In the genomic region with DNA sequence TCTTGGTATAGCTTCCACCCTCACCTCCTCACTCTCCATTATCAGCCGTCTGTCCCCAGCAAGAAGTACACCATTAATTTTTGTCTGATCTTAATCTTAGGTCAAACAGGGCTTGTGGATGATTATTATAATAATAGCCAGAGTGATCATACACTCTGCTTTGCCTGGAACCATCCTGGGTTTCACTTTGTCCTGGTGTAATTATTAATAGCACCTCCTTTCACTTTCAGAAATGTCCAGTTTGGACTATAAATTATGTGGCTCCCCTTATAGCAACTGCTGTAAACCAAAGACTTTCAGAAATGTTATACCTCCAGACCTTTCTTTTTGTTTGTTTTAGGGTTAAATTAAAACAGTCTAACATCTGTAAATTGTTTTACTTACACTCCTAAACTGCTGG, we compare ENCODE assay signal across 20 cellular contexts. TPM values are rescaled to one million over a fixed set of nuclear protein-coding genes. Genes with fewer than 3 reads are reported as not detected.
DNase-seq lines count a peak whose midpoint lies in the region; FAIRE-seq and TF ChIP-seq lines count a peak whose summit lies in the region.
"Had no signal": no experiment of that assay in that cellular context is flagged by ENCODE, and none has a peak within 500 bp of the region (broad histone marks: within the 10 kb centered on the region; RNA-seq: fewer than 3 reads in every experiment).

No MANE protein-coding gene starts in this region.

- H3K9me3 ChIP-seq in OCI-LY3 (ENCODE audit: insufficient read depth, low read length) (no peaks in the 10 kb centered on the region), hepatocyte (ENCODE audit: low read depth) (no peaks in the 10 kb centered on the region), small intestine (ENCODE audit: control insufficient read depth, low read depth) (no peaks in the 10 kb centered on the region)

- no peak overlapping the region for H2AFZ ChIP-seq in OCI-LY3 (ENCODE audit: low read depth, low read length)
- no peak overlapping the region for H2AFZ ChIP-seq in hepatocyte
- H2AFZ ChIP-seq: GM23248 had no signal

- H3K4me3 ChIP-seq in OCI-LY3 (ENCODE audit: low read length) (peak overlapping the region; percentile 60), hepatocyte (no peak overlapping the region), small intestine (ENCODE audit: low read depth in 1 of 2, low read length in 2 of 2) (no peak overlapping the region)
- H3K4me3 ChIP-seq: GM23248 had no signal

- peak overlapping the region; percentile 66 for H3K4me2 ChIP-seq in OCI-LY3 (ENCODE audit: low read length)
- peak overlapping the region; percentile 60 for H3K4me2 ChIP-seq in hepatocyte

- H3K27ac ChIP-seq in OCI-LY3 (ENCODE audit: low read length) = peak overlapping the region; percentile 74
- peak overlapping the region; percentile 84 for H3K27ac ChIP-seq in hepatocyte
- H3K27ac ChIP-seq in small intestine (ENCODE audit: low read depth in 1 of 2, low read length in 1 of 2) = peak overlapping the region; percentile 82 to 90
- H3K27ac ChIP-seq: C4-2B, GM23248 had no signal

- peaks cover 25% of the 10 kb centered on the region for H3K4me1 Mint-ChIP-seq in Calu3 (ENCODE audit: low read depth, unreplicated experiment)
- H3K4me1 Mint-ChIP-seq in activated CD4-positive, alpha-beta T cell treated with anti-CD3 and anti-CD28 coated beads, Interleukin-2, amount 10 ng/mL, durations not matched to agents 24 days and 14 days = peaks cover 10% of the 10 kb centered on the region

- peak overlapping the region; percentile 30; the same call in 1 of the 2 replicates for H3K9ac ChIP-seq in OCI-LY3 (ENCODE audit: low read length)
- H3K9ac ChIP-seq: GM23248 had no signal

- H3K79me2 ChIP-seq in OCI-LY3 (ENCODE audit: low read length) (no peaks in the 10 kb centered on the region), hepatocyte (no peaks in the 10 kb centered on the region)

- H3K36me3 Mint-ChIP-seq in Calu3 (ENCODE audit: insufficient read depth, unreplicated experiment) = peaks cover 50% of the 10 kb centered on the region
- H3K36me3 Mint-ChIP-seq in activated CD4-positive, alpha-beta T cell treated with anti-CD3 and anti-CD28 coated beads, Interleukin-2, amount 10 ng/mL, durations not matched to agents 24 days and 14 days (ENCODE audit: low read depth) = no peaks in the 10 kb centered on the region

- peak overlapping the region; percentile 73 for H3K27ac Mint-ChIP-seq in Calu3 (ENCODE audit: unreplicated experiment)
- H3K27ac Mint-ChIP-seq in activated CD4-positive, alpha-beta T cell treated with anti-CD3 and anti-CD28 coated beads, Interleukin-2, amount 10 ng/mL, durations not matched to agents 24 days and 14 days = no peak overlapping the region

- no peak for FAIRE-seq in small intestine (lab: Jason Lieb, UNC)
- FAIRE-seq in D721Med (lab: Jason Lieb, UNC) = no peak

- TF ChIP-seq CTCF in Calu3 (IDR thresholded peaks at IDR 0.05; ENCODE audit: unreplicated experiment) = no peak
- no peak for TF ChIP-seq CTCF in OCI-LY3 (IDR thresholded peaks at IDR 0.05; ENCODE audit: low read depth, low read length)
- no peak for TF ChIP-seq CTCF in hepatocyte (IDR thresholded peaks at IDR 0.05; ENCODE audit: poor library complexity)
- no peak for TF ChIP-seq CTCF in D721Med (IDR thresholded peaks at IDR 0.05; ENCODE audit: insufficient read depth, missing control alignments)

- H3K27me3 Mint-ChIP-seq in Calu3 (ENCODE audit: unreplicated experiment) = no peaks in the 10 kb centered on the region
- peaks cover 58% of the 10 kb centered on the region for H3K27me3 Mint-ChIP-seq in activated CD4-positive, alpha-beta T cell treated with anti-CD3 and anti-CD28 coated beads, Interleukin-2, amount 10 ng/mL, durations not matched to agents 24 days and 14 days

- DNase-seq in Calu3 (no peak), hepatocyte (ENCODE audit: low spot score) (no peak), small intestine (peak; percentile 71), D721Med (ENCODE audit: insufficient read length, low spot score) (no peak), NCI-H69 (lab: John Stamatoyannopoulos, UW) (no peak)
- no peak for DNase-seq in activated CD4-positive, alpha-beta T cell treated with anti-CD3 and anti-CD28 coated beads, Interleukin-2, amount 10 ng/mL, durations not matched to agents 24 days and 14 days
- DNase-seq: DMS79 treated with DMSO at 0.1 percent for 48 hours, GM23248, NCI-H1105, NCI-H2081, NCI-H2171 treated with DMSO at 0.1 percent for 48 hours, NCI-H446, NCI-H526 treated with DMSO at 0.1 percent for 48 hours, RPMI8226, SHP77 treated with DMSO at 0.1 percent for 48 hours had no signal

- H3K27me3 ChIP-seq in OCI-LY3 (ENCODE audit: low read depth, low read length) (no peaks in the 10 kb centered on the region), hepatocyte (peaks cover 24% of the 10 kb centered on the region), small intestine (ENCODE audit: control insufficient read depth in 2 of 2, insufficient read depth in 2 of 2, low read length in 2 of 2) (peaks cover 0 to 25% of the 10 kb centered on the region in 2 donors)

- H4K20me1 ChIP-seq in OCI-LY3 (ENCODE audit: insufficient read depth, low read length) (no peaks in the 10 kb centered on the region), hepatocyte (ENCODE audit: insufficient read depth, poor library complexity, severe bottlenecking) (no peaks in the 10 kb centered on the region)

- no peaks in the 10 kb centered on the region for H3K9me2 ChIP-seq in hepatocyte (replicated peaks; ENCODE audit: insufficient read depth)

- H3K36me3 ChIP-seq in OCI-LY3 (replicated peaks; ENCODE audit: low read depth, low read length) (no peaks in the 10 kb centered on the region), hepatocyte (replicated peaks; ENCODE audit: insufficient read depth, low read depth) (no peaks in the 10 kb centered on the region), small intestine (ENCODE audit: control insufficient read depth in 2 of 2, insufficient read depth in 2 of 2, low read length in 2 of 2) (no peaks in the 10 kb centered on the region)

- BruUV-seq in Calu3 (replicated peaks; lab: Mats Ljungman, UMichigan) = no TSS peak

- no peaks in the 10 kb centered on the region for H3K9me3 Mint-ChIP-seq in Calu3 (ENCODE audit: low read depth, unreplicated experiment)
- no peaks in the 10 kb centered on the region for H3K9me3 Mint-ChIP-seq in activated CD4-positive, alpha-beta T cell treated with anti-CD3 and anti-CD28 coated beads, Interleukin-2, amount 10 ng/mL, durations not matched to agents 24 days and 14 days

- peak overlapping the region; percentile 70 for H3K4me3 Mint-ChIP-seq in Calu3 (ENCODE audit: low read depth, unreplicated experiment)
- H3K4me3 Mint-ChIP-seq in activated CD4-positive, alpha-beta T cell treated with anti-CD3 and anti-CD28 coated beads, Interleukin-2, amount 10 ng/mL, durations not matched to agents 24 days and 14 days = no peak overlapping the region

- peaks cover 49% of the 10 kb centered on the region for H3K4me1 ChIP-seq in OCI-LY3 (ENCODE audit: low read length)
- H3K4me1 ChIP-seq in hepatocyte (ENCODE audit: insufficient read depth) = peaks cover 10% of the 10 kb centered on the region
- peaks cover 2 to 4% of the 10 kb centered on the region in 2 donors for H3K4me1 ChIP-seq in small intestine (ENCODE audit: control insufficient read depth in 2 of 2, insufficient read depth in 1 of 2, low read depth in 1 of 2, low read length in 1 of 2)

- CTCF ChIA-PET in Calu3 (lab: Charles Lee) = interaction anchor here (1.8 to 5.1 kb wide), 2 partner anchors 9 to 16 kb away, joined by 7 to 31 read pairs; no protein-coding TSS in a partner anchor

- intact Hi-C loops in Calu3 (cut with micrococcal nuclease; ENCODE audit: unreplicated experiment) = loop anchor here (1.0 kb wide), 2 partner anchors 11 to 17 kb away; no protein-coding TSS in a partner anchor
- intact Hi-C loops in activated CD4-positive, alpha-beta T cell treated with anti-CD3 and anti-CD28 coated beads, Interleukin-2, amount 10 ng/mL, durations not matched to agents 24 days and 14 days (cut with micrococcal nuclease) = no loop called here

- 81% methylated on average over 1 of the region's 1 CpG for WGBS in hepatocyte (ENCODE audit: low lambda C conversion rate, missing lambda C conversion rate)
- WGBS in small intestine, 3 donors = 3 to 35% (median 15%) methylated on average over 1 of the region's 1 CpG

RNA-seq across cellular contexts. Expression of gene TRIM31, which starts 1.0 kb away (rescaled TPM):
- total RNA-seq in Calu3 (2022) = 161 and 181 TPM in 2 replicates
- 6.3 and 7.7 TPM in 2 replicates for total RNA-seq in hepatocyte
- 5.0 and 10.1 TPM in 2 replicates for polyA plus RNA-seq in hepatocyte
- polyA plus RNA-seq in small intestine = 10 to 100 TPM in 2 of 3 donors, 1 to 10 TPM in 1; 5.2 to 41.6 (median 37.8) TPM
- 0.09 TPM in 1 of 2 replicates, not detected in the other for total RNA-seq in activated CD4-positive, alpha-beta T cell treated with anti-CD3 and anti-CD28 coated beads, Interleukin-2, amount 10 ng/mL, durations not matched to agents 24 days and 14 days
- total RNA-seq: A673, GM23248, LHCN-M2, OCI-LY7 had no signal
- polyA plus RNA-seq: GM23248 had no signal

RNA-seq across cellular contexts. Expression of gene TRIM40, which starts 22.1 kb away (rescaled TPM):
- 0.29 TPM in 1 of 2 replicates, not detected in the other for total RNA-seq in Calu3 (2022)
- 0.40 and 1.0 TPM in 2 replicates for total RNA-seq in hepatocyte
- polyA plus RNA-seq in hepatocyte = 0.34 and 2.2 TPM in 2 replicates
- polyA plus RNA-seq in small intestine = 10 to 100 TPM in 2 of 3 donors, 1 to 10 TPM in 1; 1.6 to 19.5 (median 14.3) TPM
- not detected in 2 replicates for total RNA-seq in activated CD4-positive, alpha-beta T cell treated with anti-CD3 and anti-CD28 coated beads, Interleukin-2, amount 10 ng/mL, durations not matched to agents 24 days and 14 days
- total RNA-seq: A673, GM23248, LHCN-M2, OCI-LY7 had no signal
- polyA plus RNA-seq: GM23248 had no signal

RNA-seq across cellular contexts. Expression of gene RNF39, which starts 38.3 kb away (rescaled TPM):
- 1.3 and 1.4 TPM in 2 replicates for total RNA-seq in Calu3 (2022)
- total RNA-seq in hepatocyte = 0.73 and 1.1 TPM in 2 replicates
- 2.2 and 3.3 TPM in 2 replicates for polyA plus RNA-seq in hepatocyte
- under 1 TPM; 0.18 to 0.27 (median 0.22) TPM for polyA plus RNA-seq in small intestine
- total RNA-seq in activated CD4-positive, alpha-beta T cell treated with anti-CD3 and anti-CD28 coated beads, Interleukin-2, amount 10 ng/mL, durations not matched to agents 24 days and 14 days = not detected in 2 replicates
- total RNA-seq: A673, GM23248, LHCN-M2, OCI-LY7 had no signal

RNA-seq across cellular contexts. Expression of gene PPP1R11, which starts 46.8 kb away (rescaled TPM):
- total RNA-seq in Calu3 (2022) (72.8 and 75.2 TPM in 2 replicates), hepatocyte (50.9 and 55.6 TPM in 2 replicates)
- polyA plus RNA-seq in hepatocyte (74.5 and 79.6 TPM in 2 replicates), small intestine (100 to 1,000 TPM in 2 of 3 donors, 10 to 100 TPM in 1; 71.8 to 111 (median 108) TPM)
- 60.9 and 61.1 TPM in 2 replicates for total RNA-seq in activated CD4-positive, alpha-beta T cell treated with anti-CD3 and anti-CD28 coated beads, Interleukin-2, amount 10 ng/mL, durations not matched to agents 24 days and 14 days

RNA-seq across cellular contexts. Expression of gene TRIM10, which starts 47.2 kb away (rescaled TPM):
- 1.8 and 2.7 TPM in 2 replicates for total RNA-seq in Calu3 (2022)
- total RNA-seq in hepatocyte = 0.12 and 0.27 TPM in 2 replicates
- polyA plus RNA-seq in hepatocyte = 0.16 and 1.1 TPM in 2 replicates
- 1 to 10 TPM; 1.4 to 5.4 (median 5.4) TPM for polyA plus RNA-seq in small intestine
- total RNA-seq in activated CD4-positive, alpha-beta T cell treated with anti-CD3 and anti-CD28 coated beads, Interleukin-2, amount 10 ng/mL, durations not matched to agents 24 days and 14 days = 0.07 and 0.09 TPM in 2 replicates
- total RNA-seq: A673, LHCN-M2, OCI-LY7 had no signal
- polyA plus RNA-seq: GM23248 had no signal

Comparison
In these comparisons a context has a peak if more than half of its experiments do, and no peak if none do; other contexts are left out.
1. RNA of gene TRIM31, which starts 1.0 kb away (total RNA-seq): 161 to 181 TPM in Calu3; 6.3 to 7.7 TPM in hepatocyte and 0.09 TPM in activated CD4-positive, alpha-beta T cell treated with anti-CD3 and anti-CD28 coated beads, Interleukin-2, amount 10 ng/mL, durations not matched to agents 24 days and 14 days; every median in the first group is over 10 times any median in the second.
2. Peak in every context shown above with its lines, with median percentiles within 50 percentile points of each other: H3K27ac ChIP-seq.